7 cellular contexts compared by ENCODE assay signal in genomic region chr2:178414266-178415247, GRCh38. TPM values are rescaled to one million over a fixed set of nuclear protein-coding genes. Genes with fewer than 3 reads are reported as not detected.
DNase-seq lines count a peak whose midpoint lies in the region; ATAC-seq, FAIRE-seq and TF ChIP-seq lines count a peak whose summit lies in the region.

No MANE protein-coding gene starts in this region.

- peak overlapping the region; percentile 92 for H2AFZ ChIP-seq in K562 (ENCODE audit: low read depth, low read length)

- peak; percentile 96 to 97 for TF ChIP-seq RAD21 in K562 (CRISPR knock-in tag; conservative IDR thresholded peaks at IDR 0.05 in 1 of 2, IDR thresholded peaks at IDR 0.05 in 1 of 2)

- H3K4me1 ChIP-seq in K562 (replicated peaks in 1 of 2; ENCODE audit: control insufficient read depth in 2 of 2, insufficient read depth in 2 of 2, low read length in 2 of 2), result peaks cover 8 to 11% of the 10 kb centered on the region in 2 experiments; a peak in 4 of 5 replicates

- peak; percentile 98 for FAIRE-seq in K562 (lab: Jason Lieb, UNC)

- H3K27me3 ChIP-seq in K562 (ENCODE audit: control insufficient read depth in 2 of 2, insufficient read depth in 2 of 2, low read length in 2 of 2), result no peaks in the 10 kb centered on the region

- no peaks in the 10 kb centered on the region for H4K20me1 ChIP-seq in K562 (replicated peaks; ENCODE audit: control insufficient read depth, insufficient read depth, low read length)

- peak overlapping the region; percentile 40 to 85; a peak in 3 of 4 replicates for H3K9ac ChIP-seq in K562 (ENCODE audit: insufficient read depth in 1 of 2, low read depth in 2 of 2, low read length in 2 of 2)

- no peaks in the 10 kb centered on the region for H3K9me1 ChIP-seq in K562 (ENCODE audit: control insufficient read depth, insufficient read depth, low read length)

- no peaks in the 10 kb centered on the region for H3K36me3 ChIP-seq in K562 (ENCODE audit: control insufficient read depth, insufficient read depth, low read length)

- peak overlapping the region; percentile 46 for H3K4me3 ChIP-seq in K562

- TF ChIP-seq CTCF in K562 (IDR thresholded peaks at IDR 0.05 in 2 of 3, conservative IDR thresholded peaks at IDR 0.05 in 1 of 3; ENCODE audit: insufficient read depth in 2 of 3, low read depth in 1 of 3, low read length in 3 of 3), result peak; percentile 97 to 100 (median 99)

- in situ Hi-C loops in K562 (cut with MboI), result loop anchor here (5.0 kb wide), 1 partner anchor 302 kb away; the partner anchor contains the start of gene RBM45

- POLR2A ChIA-PET in K562 (lab: Yijun Ruan, JAX), result interaction anchor here (0.5 to 3.7 kb wide), 19 partner anchors 11 to 303 kb away, joined by 3 to 41 read pairs (median 5); partner anchors contain the start of genes PJVK, PRKRA and RBM45

- H3K27ac ChIP-seq in K562 (ENCODE audit: extremely low read depth, low read depth, low read length), result peak overlapping the region; percentile 78

- peak; percentile 89 for DNase-seq in NCI-H1694 treated with DMSO at 0.1 percent for 48 hours (lab: John Stamatoyannopoulos, UW)
- DNase-seq in T-helper 9 cell, result peak; percentile 60
- DNase-seq in K562 (ENCODE audit: extremely low read depth in 1 of 4, low spot score in 3 of 4), result peak; percentile 88 to 98 (median 92)
- peak; percentile 63 for DNase-seq in iPS DF 19.7 (ENCODE audit: low read depth, low spot score)
- peak; percentile 92 for DNase-seq in sciatic nerve (ENCODE audit: low spot score)

- WGBS in K562 (ENCODE audit: insufficient coverage, low coverage, missing lambda C conversion rate), result 9% methylated on average over 21 of the region's 21 CpGs

- intact Hi-C loops in K562 (cut with micrococcal nuclease), result loop anchor here (1.0 to 5.0 kb wide), 9 partner anchors 12 to 432 kb away; partner anchors contain the start of genes FKBP7, PJVK, PRKRA and RBM45
- intact Hi-C loops in sciatic nerve (cut with DNase I), result no loop called here

- ATAC-seq in GM18502 (IDR thresholded peaks at IDR 0.05; ENCODE audit: poor library complexity, unreplicated experiment) (peak; percentile 79), HG02938 (IDR thresholded peaks at IDR 0.05; ENCODE audit: unreplicated experiment) (peak; percentile 77), K562 (peak; percentile 92), sciatic nerve (peak; percentile 97)

- H3K4me2 ChIP-seq in K562 (ENCODE audit: insufficient read depth, low read length), result peak overlapping the region; percentile 70

- no peaks in the 10 kb centered on the region for H3K79me2 ChIP-seq in K562 (ENCODE audit: control insufficient read depth, insufficient read depth, low read length)

- H3K9me3 ChIP-seq in K562 (replicated peaks; ENCODE audit: control insufficient read depth, insufficient read depth, low read depth, low read length), result no peaks in the 10 kb centered on the region

- CTCF ChIA-PET in K562 (lab: Yijun Ruan, JAX; ENCODE audit: low intra/inter-chr PET ratio), result interaction anchor here (0.7 to 2.4 kb wide), 6 partner anchors 18 to 432 kb away, joined by 3 to 17 read pairs (median 6); partner anchors contain the start of gene RBM45

- TSS peak; percentile 88 for BruUV-seq in K562 (replicated peaks; lab: Mats Ljungman, UMichigan)

- peak; percentile 62 for TF ChIP-seq POLR2A in K562 (conservative IDR thresholded peaks at IDR 0.05)

- TF ChIP-seq EP300 in K562 (IDR thresholded peaks at IDR 0.05; ENCODE audit: low read length), result peak; percentile 79

TF ChIP-seq in K562, 482 proteins besides CTCF, POLR2A, EP300 and RAD21 (continues in another document):
- TF ChIP-seq PHF21A (IDR thresholded peaks at IDR 0.05; ENCODE audit: borderline replicate concordance, low read depth), result no peak
- TF ChIP-seq SIX5 (IDR thresholded peaks at IDR 0.05; ENCODE audit: borderline replicate concordance in 1 of 2, insufficient read depth in 1 of 2, low read depth in 1 of 2, low read length in 2 of 2), result no peak
- peak in 1 of 2 experiments; percentile 34; a peak in 1 of 4 replicates for TF ChIP-seq KDM4B (IDR thresholded peaks at IDR 0.05; ENCODE audit: borderline replicate concordance in 2 of 2, low read depth in 1 of 2)
- TF ChIP-seq RNF219 (CRISPR knock-in tag; IDR thresholded peaks at IDR 0.05), result no peak
- TF ChIP-seq NR2C1 (IDR thresholded peaks at IDR 0.05), result 0 out of 2 replicates have a peak, but pooled peaks have one; percentile 19
- no peak for TF ChIP-seq NR2C1 (tag; IDR thresholded peaks at IDR 0.05)
- TF ChIP-seq ZNF707 (CRISPR knock-in tag; conservative IDR thresholded peaks at IDR 0.05), result no peak
- no peak for TF ChIP-seq BACH1 (tag; IDR thresholded peaks at IDR 0.05)
- peak; percentile 48 to 52; a peak in 2 of 4 replicates for TF ChIP-seq ETV6 (IDR thresholded peaks at IDR 0.05; ENCODE audit: borderline replicate concordance in 1 of 2, low read depth in 2 of 2, low read length in 1 of 2)
- no peak for TF ChIP-seq ETV6 (CRISPR knock-in tag; IDR thresholded peaks at IDR 0.05; ENCODE audit: borderline replicate concordance)
- no peak for TF ChIP-seq RBM14 (IDR thresholded peaks at IDR 0.05; ENCODE audit: borderline replicate concordance, insufficient read depth, low read depth, low read length)
- no peak for TF ChIP-seq FOXK1 (CRISPR knock-in tag; IDR thresholded peaks at IDR 0.05; ENCODE audit: borderline replicate concordance)
- TF ChIP-seq ZNF583 (CRISPR knock-in tag; IDR thresholded peaks at IDR 0.05), result 0 out of 2 replicates have a peak, but pooled peaks have one; percentile 23
- TF ChIP-seq MAZ (CRISPR knock-in tag; conservative IDR thresholded peaks at IDR 0.05 in 1 of 2, IDR thresholded peaks at IDR 0.05 in 1 of 2), result peak; percentile 55 to 74; a peak in 3 of 4 replicates
- no peak for TF ChIP-seq ZBTB8A (IDR thresholded peaks at IDR 0.05; ENCODE audit: partially characterized antibody)
- TF ChIP-seq CEBPG (CRISPR knock-in tag; IDR thresholded peaks at IDR 0.05), result peak; percentile 99
- peak; percentile 100 for TF ChIP-seq CEBPG (tag; conservative IDR thresholded peaks at IDR 0.05 in 1 of 2, IDR thresholded peaks at IDR 0.05 in 1 of 2)

RNA-seq across cellular contexts. Expression of gene PRKRA, which starts 36.4 kb away (rescaled TPM):
- 68.4 and 99.5 TPM in 2 replicates for total RNA-seq in K562 (2011; cell fraction: chromatin; rRNA removed; ENCODE audit: low replicate concordance)
- 60.4 and 62.4 TPM in 2 replicates for total RNA-seq in K562 (2011; cell fraction: nucleolus; rRNA removed)
- total RNA-seq in K562 (2011; cell fraction: nucleoplasm; rRNA removed), result 79.3 and 112 TPM in 2 replicates
- total RNA-seq in K562 (2014; rRNA removed) (78.1 and 103 TPM in 2 replicates), K562 (2014; rRNA removed; fragmentation: Illumina TruSeq; extraction: Trizol) (57.2 and 63.0 TPM in 2 replicates), K562 (2015; rRNA removed; fragmentation: Illumina TruSeq; extraction: Trizol) (54.8 and 62.9 TPM in 2 replicates), K562 (2021) (50.4 and 53.9 TPM in 2 replicates), sciatic nerve (45.4 TPM)
- polyA plus RNA-seq in K562 (2011; rRNA removed) (63.9 and 70.6 TPM in 2 replicates), K562 (2014; fragmentation: Illumina TruSeq; extraction: Trizol) (43.0 and 52.3 TPM in 2 replicates), K562 (2014; fragmentation: Nextera tagmentation; extraction: Ambion mirVana) (10 to 100 TPM; 14.1 to 20.4 TPM), K562 (2014; rRNA removed) (46.0 and 46.1 TPM in 2 replicates)
- polyA plus RNA-seq in K562 (2011; cell fraction: cytosol; rRNA removed), result 34.5 and 34.8 TPM in 2 replicates
- polyA plus RNA-seq in K562 (2011; cell fraction: nucleus; rRNA removed), result 57.3 and 58.6 TPM in 2 replicates
- 42.2 and 48.1 TPM in 2 replicates for polyA plus RNA-seq in K562 (2012)
- 61.3 and 77.9 TPM in 2 replicates for polyA minus RNA-seq in K562 (2011; rRNA and poly(A)+ RNA removed)
- polyA minus RNA-seq in K562 (2011; cell fraction: cytosol; rRNA and poly(A)+ RNA removed), result 32.4 and 41.6 TPM in 2 replicates
- 74.0 and 107 TPM in 2 replicates for polyA minus RNA-seq in K562 (2011; cell fraction: nucleus; rRNA and poly(A)+ RNA removed)

RNA-seq across cellular contexts. Expression of gene PJVK, which starts 36.6 kb away (rescaled TPM):
- total RNA-seq in K562 (2011; cell fraction: chromatin; rRNA removed; ENCODE audit: low replicate concordance), result 1.5 and 4.6 TPM in 2 replicates
- total RNA-seq in K562 (2011; cell fraction: nucleolus; rRNA removed), result 1.5 and 1.8 TPM in 2 replicates
- 2.9 and 4.0 TPM in 2 replicates for total RNA-seq in K562 (2011; cell fraction: nucleoplasm; rRNA removed)
- 0.41 and 0.95 TPM in 2 replicates for total RNA-seq in K562 (2014; rRNA removed)
- 0.41 and 0.73 TPM in 2 replicates for total RNA-seq in K562 (2014; rRNA removed; fragmentation: Illumina TruSeq; extraction: Trizol)
- 0.45 and 0.58 TPM in 2 replicates for total RNA-seq in K562 (2015; rRNA removed; fragmentation: Illumina TruSeq; extraction: Trizol)
- total RNA-seq in K562 (2021), result 0.78 and 0.87 TPM in 2 replicates
- polyA plus RNA-seq in K562 (2011; rRNA removed), result 1.5 and 2.6 TPM in 2 replicates
- polyA plus RNA-seq in K562 (2011; cell fraction: cytosol; rRNA removed), result 0.15 and 0.75 TPM in 2 replicates
- polyA plus RNA-seq in K562 (2011; cell fraction: nucleus; rRNA removed), result 2.2 and 4.2 TPM in 2 replicates
- polyA plus RNA-seq in K562 (2012), result 0.70 and 0.96 TPM in 2 replicates
- polyA plus RNA-seq in K562 (2014; fragmentation: Illumina TruSeq; extraction: Trizol), result 0.43 and 0.71 TPM in 2 replicates
- under 1 TPM; 0.11 to 0.24 TPM for polyA plus RNA-seq in K562 (2014; fragmentation: Nextera tagmentation; extraction: Ambion mirVana)
- polyA plus RNA-seq in K562 (2014; rRNA removed), result 1.2 and 2.1 TPM in 2 replicates
- polyA minus RNA-seq in K562 (2011; rRNA and poly(A)+ RNA removed), result 1.0 and 1.3 TPM in 2 replicates
- 0.91 TPM in 1 of 2 replicates, not detected in the other for polyA minus RNA-seq in K562 (2011; cell fraction: cytosol; rRNA and poly(A)+ RNA removed)
- 1.1 and 2.4 TPM in 2 replicates for polyA minus RNA-seq in K562 (2011; cell fraction: nucleus; rRNA and poly(A)+ RNA removed)
- 7.2 TPM for total RNA-seq in sciatic nerve

Comparison
In these comparisons a context has a peak if more than half of its experiments do, and no peak if none do; other contexts are left out.
1. Peak in every context shown above with its lines: DNase-seq, ATAC-seq, H3K4me3 ChIP-seq and H3K27ac ChIP-seq.